ENCODE assay signal across 1 cellular context in the genomic region with DNA sequence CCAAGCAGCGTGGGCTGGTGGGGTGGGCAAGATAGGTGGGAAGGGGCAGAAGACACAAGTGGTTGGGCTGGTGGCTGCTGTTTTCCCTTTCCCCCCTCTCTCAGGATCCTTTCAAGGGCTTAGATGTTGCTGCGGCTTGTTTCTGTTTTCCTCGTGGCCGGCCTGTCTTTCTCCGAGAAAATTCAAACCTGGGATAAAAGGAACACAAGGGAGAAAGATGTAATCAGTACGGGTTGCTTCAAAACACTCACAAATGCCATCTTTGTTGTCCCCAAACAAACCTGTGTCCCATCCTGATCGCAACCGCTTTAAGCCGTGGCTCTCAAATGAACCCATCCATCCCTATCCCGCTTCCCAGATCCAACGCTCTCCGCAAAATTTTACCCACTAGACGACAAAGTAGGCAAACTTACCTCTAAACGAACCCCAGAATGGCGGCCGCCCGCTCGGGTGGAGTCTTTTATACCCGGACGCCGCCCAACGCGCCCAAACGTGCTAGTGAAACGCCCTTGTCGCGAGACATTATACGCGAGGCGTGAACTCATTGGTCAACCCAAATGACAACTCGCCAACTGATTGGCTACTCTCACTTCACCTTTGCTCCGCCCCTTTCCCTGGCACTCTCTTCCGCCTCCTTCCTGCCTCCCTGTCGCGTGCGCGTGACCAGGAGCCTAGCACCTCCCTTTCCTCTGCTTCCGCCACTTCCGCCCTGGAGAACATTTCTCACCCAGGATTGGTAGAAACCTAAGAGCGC.
A peak's percentile ranks its signal among the peaks of the same experiment; 100 is the strongest.
TF ChIP-seq lines count a peak whose summit lies in the region.

A gene (minus strand): TSS at position 433 of the 754 bp plus-strand sequence. CDS start 7,299 bp downstream, outside the sequence.

TF ChIP-seq in HepG2, 621 proteins besides CTCF, POLR2A, EP300 and RAD21 (continued from another document and continues in another):
- TF ChIP-seq, protein P1, sequence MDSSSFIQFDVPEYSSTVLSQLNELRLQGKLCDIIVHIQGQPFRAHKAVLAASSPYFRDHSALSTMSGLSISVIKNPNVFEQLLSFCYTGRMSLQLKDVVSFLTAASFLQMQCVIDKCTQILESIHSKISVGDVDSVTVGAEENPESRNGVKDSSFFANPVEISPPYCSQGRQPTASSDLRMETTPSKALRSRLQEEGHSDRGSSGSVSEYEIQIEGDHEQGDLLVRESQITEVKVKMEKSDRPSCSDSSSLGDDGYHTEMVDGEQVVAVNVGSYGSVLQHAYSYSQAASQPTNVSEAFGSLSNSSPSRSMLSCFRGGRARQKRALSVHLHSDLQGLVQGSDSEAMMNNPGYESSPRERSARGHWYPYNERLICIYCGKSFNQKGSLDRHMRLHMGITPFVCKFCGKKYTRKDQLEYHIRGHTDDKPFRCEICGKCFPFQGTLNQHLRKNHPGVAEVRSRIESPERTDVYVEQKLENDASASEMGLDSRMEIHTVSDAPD (CRISPR knock-in tag; IDR thresholded peaks at IDR 0.05), result no peak
- TF ChIP-seq ZFX (CRISPR knock-in tag; IDR thresholded peaks at IDR 0.05; ENCODE audit: low read depth), result no peak; the same call in 1 of the 2 replicates
- peak; percentile 80 for TF ChIP-seq GABPA (IDR thresholded peaks at IDR 0.05; ENCODE audit: low read depth, low read length)
- TF ChIP-seq GABPA (CRISPR knock-in tag; IDR thresholded peaks at IDR 0.05; ENCODE audit: low read depth), result peak; percentile 96
- TF ChIP-seq, protein P2, sequence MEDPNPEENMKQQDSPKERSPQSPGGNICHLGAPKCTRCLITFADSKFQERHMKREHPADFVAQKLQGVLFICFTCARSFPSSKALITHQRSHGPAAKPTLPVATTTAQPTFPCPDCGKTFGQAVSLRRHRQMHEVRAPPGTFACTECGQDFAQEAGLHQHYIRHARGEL (CRISPR knock-in tag; IDR thresholded peaks at IDR 0.05), result no peak
- TF ChIP-seq, protein P3, sequence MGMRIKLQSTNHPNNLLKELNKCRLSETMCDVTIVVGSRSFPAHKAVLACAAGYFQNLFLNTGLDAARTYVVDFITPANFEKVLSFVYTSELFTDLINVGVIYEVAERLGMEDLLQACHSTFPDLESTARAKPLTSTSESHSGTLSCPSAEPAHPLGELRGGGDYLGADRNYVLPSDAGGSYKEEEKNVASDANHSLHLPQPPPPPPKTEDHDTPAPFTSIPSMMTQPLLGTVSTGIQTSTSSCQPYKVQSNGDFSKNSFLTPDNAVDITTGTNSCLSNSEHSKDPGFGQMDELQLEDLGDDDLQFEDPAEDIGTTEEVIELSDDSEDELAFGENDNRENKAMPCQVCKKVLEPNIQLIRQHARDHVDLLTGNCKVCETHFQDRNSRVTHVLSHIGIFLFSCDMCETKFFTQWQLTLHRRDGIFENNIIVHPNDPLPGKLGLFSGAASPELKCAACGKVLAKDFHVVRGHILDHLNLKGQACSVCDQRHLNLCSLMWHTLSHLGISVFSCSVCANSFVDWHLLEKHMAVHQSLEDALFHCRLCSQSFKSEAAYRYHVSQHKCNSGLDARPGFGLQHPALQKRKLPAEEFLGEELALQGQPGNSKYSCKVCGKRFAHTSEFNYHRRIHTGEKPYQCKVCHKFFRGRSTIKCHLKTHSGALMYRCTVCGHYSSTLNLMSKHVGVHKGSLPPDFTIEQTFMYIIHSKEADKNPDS (CRISPR knock-in tag; IDR thresholded peaks at IDR 0.05), result no peak
- TF ChIP-seq NR2F6 (IDR thresholded peaks at IDR 0.05), result no peak
- peak; percentile 23; the same call in 1 of the 2 replicates for TF ChIP-seq NR2F6 (CRISPR knock-in tag; IDR thresholded peaks at IDR 0.05)
- no peak; the same call in 2 of the 3 replicates for TF ChIP-seq MXI1 (IDR thresholded peaks at IDR 0.05; ENCODE audit: borderline replicate concordance, low read depth, low read length)
- TF ChIP-seq NFIB (CRISPR knock-in tag; IDR thresholded peaks at IDR 0.05; ENCODE audit: borderline replicate concordance), result no peak
- TF ChIP-seq, protein P4, sequence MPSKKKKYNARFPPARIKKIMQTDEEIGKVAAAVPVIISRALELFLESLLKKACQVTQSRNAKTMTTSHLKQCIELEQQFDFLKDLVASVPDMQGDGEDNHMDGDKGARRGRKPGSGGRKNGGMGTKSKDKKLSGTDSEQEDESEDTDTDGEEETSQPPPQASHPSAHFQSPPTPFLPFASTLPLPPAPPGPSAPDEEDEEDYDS (CRISPR knock-in tag; IDR thresholded peaks at IDR 0.05), result peak; percentile 97
- TF ChIP-seq SMAD9 (CRISPR knock-in tag; IDR thresholded peaks at IDR 0.05), result peak; percentile 77; the same call in 1 of the 2 replicates
- TF ChIP-seq, protein P5, sequence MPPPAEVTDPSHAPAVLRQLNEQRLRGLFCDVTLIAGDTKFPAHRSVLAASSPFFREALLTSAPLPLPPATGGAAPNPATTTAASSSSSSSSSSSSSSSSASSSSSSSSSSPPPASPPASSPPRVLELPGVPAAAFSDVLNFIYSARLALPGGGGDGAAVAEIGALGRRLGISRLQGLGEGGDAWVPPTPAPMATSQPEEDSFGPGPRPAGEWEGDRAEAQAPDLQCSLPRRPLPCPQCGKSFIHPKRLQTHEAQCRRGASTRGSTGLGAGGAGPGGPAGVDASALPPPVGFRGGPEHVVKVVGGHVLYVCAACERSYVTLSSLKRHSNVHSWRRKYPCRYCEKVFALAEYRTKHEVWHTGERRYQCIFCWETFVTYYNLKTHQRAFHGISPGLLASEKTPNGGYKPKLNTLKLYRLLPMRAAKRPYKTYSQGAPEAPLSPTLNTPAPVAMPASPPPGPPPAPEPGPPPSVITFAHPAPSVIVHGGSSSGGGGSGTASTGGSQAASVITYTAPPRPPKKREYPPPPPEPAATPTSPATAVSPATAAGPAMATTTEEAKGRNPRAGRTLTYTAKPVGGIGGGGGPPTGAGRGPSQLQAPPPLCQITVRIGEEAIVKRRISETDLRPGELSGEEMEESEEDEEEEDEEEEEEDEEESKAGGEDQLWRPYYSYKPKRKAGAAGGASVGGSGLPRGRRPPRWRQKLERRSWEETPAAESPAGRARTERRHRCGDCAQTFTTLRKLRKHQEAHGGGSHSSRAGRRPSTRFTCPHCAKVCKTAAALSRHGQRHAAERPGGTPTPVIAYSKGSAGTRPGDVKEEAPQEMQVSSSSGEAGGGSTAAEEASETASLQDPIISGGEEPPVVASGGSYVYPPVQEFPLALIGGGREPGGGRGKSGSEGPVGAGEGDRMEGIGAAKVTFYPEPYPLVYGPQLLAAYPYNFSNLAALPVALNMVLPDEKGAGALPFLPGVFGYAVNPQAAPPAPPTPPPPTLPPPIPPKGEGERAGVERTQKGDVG (CRISPR knock-in tag; IDR thresholded peaks at IDR 0.05; ENCODE audit: borderline replicate concordance), result no peak
- TF ChIP-seq, protein P6, sequence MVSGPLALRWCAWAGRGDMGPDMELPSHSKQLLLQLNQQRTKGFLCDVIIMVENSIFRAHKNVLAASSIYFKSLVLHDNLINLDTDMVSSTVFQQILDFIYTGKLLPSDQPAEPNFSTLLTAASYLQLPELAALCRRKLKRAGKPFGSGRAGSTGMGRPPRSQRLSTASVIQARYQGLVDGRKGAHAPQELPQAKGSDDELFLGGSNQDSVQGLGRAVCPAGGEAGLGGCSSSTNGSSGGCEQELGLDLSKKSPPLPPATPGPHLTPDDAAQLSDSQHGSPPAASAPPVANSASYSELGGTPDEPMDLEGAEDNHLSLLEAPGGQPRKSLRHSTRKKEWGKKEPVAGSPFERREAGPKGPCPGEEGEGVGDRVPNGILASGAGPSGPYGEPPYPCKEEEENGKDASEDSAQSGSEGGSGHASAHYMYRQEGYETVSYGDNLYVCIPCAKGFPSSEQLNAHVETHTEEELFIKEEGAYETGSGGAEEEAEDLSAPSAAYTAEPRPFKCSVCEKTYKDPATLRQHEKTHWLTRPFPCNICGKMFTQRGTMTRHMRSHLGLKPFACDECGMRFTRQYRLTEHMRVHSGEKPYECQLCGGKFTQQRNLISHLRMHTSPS (CRISPR knock-in tag; IDR thresholded peaks at IDR 0.05; ENCODE audit: low read depth), result no peak; the same call in 1 of the 2 replicates
- TF ChIP-seq ZNF878 (CRISPR knock-in tag; IDR thresholded peaks at IDR 0.05), result peak; percentile 62; the same call in 1 of the 2 replicates
- no peak for TF ChIP-seq RORA (CRISPR knock-in tag; IDR thresholded peaks at IDR 0.05)
- TF ChIP-seq KLF11 (CRISPR knock-in tag; IDR thresholded peaks at IDR 0.05), result no peak
- TF ChIP-seq MIER2 (CRISPR knock-in tag; IDR thresholded peaks at IDR 0.05), result no peak; the same call in 1 of the 2 replicates
- TF ChIP-seq, protein P7, sequence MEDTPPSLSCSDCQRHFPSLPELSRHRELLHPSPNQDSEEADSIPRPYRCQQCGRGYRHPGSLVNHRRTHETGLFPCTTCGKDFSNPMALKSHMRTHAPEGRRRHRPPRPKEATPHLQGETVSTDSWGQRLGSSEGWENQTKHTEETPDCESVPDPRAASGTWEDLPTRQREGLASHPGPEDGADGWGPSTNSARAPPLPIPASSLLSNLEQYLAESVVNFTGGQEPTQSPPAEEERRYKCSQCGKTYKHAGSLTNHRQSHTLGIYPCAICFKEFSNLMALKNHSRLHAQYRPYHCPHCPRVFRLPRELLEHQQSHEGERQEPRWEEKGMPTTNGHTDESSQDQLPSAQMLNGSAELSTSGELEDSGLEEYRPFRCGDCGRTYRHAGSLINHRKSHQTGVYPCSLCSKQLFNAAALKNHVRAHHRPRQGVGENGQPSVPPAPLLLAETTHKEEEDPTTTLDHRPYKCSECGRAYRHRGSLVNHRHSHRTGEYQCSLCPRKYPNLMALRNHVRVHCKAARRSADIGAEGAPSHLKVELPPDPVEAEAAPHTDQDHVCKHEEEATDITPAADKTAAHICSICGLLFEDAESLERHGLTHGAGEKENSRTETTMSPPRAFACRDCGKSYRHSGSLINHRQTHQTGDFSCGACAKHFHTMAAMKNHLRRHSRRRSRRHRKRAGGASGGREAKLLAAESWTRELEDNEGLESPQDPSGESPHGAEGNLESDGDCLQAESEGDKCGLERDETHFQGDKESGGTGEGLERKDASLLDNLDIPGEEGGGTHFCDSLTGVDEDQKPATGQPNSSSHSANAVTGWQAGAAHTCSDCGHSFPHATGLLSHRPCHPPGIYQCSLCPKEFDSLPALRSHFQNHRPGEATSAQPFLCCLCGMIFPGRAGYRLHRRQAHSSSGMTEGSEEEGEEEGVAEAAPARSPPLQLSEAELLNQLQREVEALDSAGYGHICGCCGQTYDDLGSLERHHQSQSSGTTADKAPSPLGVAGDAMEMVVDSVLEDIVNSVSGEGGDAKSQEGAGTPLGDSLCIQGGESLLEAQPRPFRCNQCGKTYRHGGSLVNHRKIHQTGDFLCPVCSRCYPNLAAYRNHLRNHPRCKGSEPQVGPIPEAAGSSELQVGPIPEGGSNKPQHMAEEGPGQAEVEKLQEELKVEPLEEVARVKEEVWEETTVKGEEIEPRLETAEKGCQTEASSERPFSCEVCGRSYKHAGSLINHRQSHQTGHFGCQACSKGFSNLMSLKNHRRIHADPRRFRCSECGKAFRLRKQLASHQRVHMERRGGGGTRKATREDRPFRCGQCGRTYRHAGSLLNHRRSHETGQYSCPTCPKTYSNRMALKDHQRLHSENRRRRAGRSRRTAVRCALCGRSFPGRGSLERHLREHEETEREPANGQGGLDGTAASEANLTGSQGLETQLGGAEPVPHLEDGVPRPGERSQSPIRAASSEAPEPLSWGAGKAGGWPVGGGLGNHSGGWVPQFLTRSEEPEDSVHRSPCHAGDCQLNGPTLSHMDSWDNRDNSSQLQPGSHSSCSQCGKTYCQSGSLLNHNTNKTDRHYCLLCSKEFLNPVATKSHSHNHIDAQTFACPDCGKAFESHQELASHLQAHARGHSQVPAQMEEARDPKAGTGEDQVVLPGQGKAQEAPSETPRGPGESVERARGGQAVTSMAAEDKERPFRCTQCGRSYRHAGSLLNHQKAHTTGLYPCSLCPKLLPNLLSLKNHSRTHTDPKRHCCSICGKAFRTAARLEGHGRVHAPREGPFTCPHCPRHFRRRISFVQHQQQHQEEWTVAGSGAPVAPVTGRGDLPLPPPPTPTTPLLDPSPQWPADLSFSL (CRISPR knock-in tag; IDR thresholded peaks at IDR 0.05), result no peak
- no peak for TF ChIP-seq ZSCAN22 (CRISPR knock-in tag; IDR thresholded peaks at IDR 0.05)
- no peak for TF ChIP-seq ZBTB42 (CRISPR knock-in tag; IDR thresholded peaks at IDR 0.05)
- peak; percentile 79; the same call in 1 of the 2 replicates for TF ChIP-seq WIZ (CRISPR knock-in tag; IDR thresholded peaks at IDR 0.05)
- no peak; the same call in 1 of the 2 replicates for TF ChIP-seq HDAC1 (CRISPR knock-in tag; IDR thresholded peaks at IDR 0.05)
- TF ChIP-seq, protein P8, sequence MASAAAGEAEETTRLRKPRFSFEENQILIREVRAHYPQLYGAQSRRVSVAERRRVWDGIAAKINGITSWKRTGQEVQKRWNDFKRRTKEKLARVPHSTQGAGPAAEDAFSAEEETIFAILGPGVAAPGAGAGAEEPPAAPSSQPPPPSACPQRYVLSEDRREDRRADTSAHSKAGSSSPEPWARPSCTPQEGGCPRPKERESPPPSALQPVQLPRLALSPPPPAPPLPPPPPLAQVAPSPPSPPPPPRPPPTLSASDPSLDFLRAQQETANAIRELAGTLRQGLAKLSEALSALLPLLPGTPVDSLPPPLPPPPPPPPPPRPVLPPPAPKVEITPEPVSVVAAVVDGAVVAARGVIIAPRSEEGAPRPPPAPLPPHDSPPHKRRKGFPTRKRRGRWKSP (CRISPR knock-in tag; IDR thresholded peaks at IDR 0.05), result peak; percentile 68; the same call in 1 of the 2 replicates
